Comparison of ENCODE assay signal across 9 cellular contexts in the genomic region with DNA sequence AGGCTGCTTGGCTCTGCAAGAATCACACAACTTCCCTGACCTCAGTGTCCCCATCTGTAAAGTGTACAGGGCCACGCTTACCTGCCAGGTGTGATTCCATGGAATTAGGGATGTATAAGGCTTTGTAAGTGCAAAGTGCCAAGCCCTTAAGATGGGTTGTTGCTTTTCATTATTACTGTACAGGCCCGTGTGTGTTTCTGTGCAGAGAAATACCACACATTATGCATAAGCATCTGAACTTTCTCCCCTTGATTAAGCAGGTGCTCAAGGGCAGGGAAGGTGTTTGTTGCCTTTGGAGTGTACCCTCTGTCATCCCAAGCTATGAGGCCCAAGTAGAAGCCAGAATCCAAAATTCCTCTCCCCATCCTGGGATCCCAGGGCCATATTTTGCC. TPM values are rescaled to one million over a fixed set of nuclear protein-coding genes. Genes with fewer than 3 reads are reported as not detected.
DNase-seq lines count a peak whose midpoint lies in the region; ATAC-seq and TF ChIP-seq lines count a peak whose summit lies in the region.
"Had no signal": no experiment of that assay in that cellular context is flagged by ENCODE, and none has a peak within 500 bp of the region (broad histone marks: within the 10 kb centered on the region; RNA-seq: fewer than 3 reads in every experiment).

No MANE protein-coding gene starts in this region.

- TF ChIP-seq CTCF in foreskin keratinocyte (conservative IDR thresholded peaks at IDR 0.05) (no peak), HFFc6 (IDR thresholded peaks at IDR 0.05) (no peak), progenitor cell of endocrine pancreas (IDR thresholded peaks at IDR 0.05; ENCODE audit: unreplicated experiment) (no peak)

- DNase-seq in foreskin keratinocyte = no peak
- no peak for DNase-seq in HFFc6
- DNase-seq in effector CD8-positive, alpha-beta T cell (lab: John Stamatoyannopoulos, UW) = no peak
- no peak for DNase-seq in stimulated activated CD4-positive, alpha-beta T cell treated with anti-CD3 and anti-CD28 coated beads, Interleukin-2, amount 100 ng/mL, for 24 hours
- DNase-seq in progenitor cell of endocrine pancreas (ENCODE audit: low spot score, unreplicated experiment) = no peak
- DNase-seq: DMS79 had no signal

- H3K9me3 Mint-ChIP-seq in HFFc6 = peaks cover 3% of the 10 kb centered on the region; the same call in 1 of the 2 replicates
- H3K9me3 Mint-ChIP-seq in progenitor cell of endocrine pancreas (ENCODE audit: low read depth) = peaks cover 6% of the 10 kb centered on the region

- H3K27me3 Mint-ChIP-seq in HFFc6 (ENCODE audit: insufficient read depth) (no peaks in the 10 kb centered on the region; the same call in 1 of the 2 replicates), progenitor cell of endocrine pancreas (peaks cover 24% of the 10 kb centered on the region)

- H3K36me3 Mint-ChIP-seq in HFFc6 (ENCODE audit: low read depth) = peaks cover 13% of the 10 kb centered on the region
- H3K36me3 Mint-ChIP-seq in progenitor cell of endocrine pancreas (ENCODE audit: insufficient read depth) = no peaks in the 10 kb centered on the region

- H3K4me3 Mint-ChIP-seq in HFFc6 = no peak overlapping the region
- H3K4me3 Mint-ChIP-seq in progenitor cell of endocrine pancreas (ENCODE audit: low read depth) = no peak overlapping the region

- peaks cover 24% of the 10 kb centered on the region for H3K4me1 ChIP-seq in foreskin keratinocyte

- peaks cover 59% of the 10 kb centered on the region for H3K4me1 Mint-ChIP-seq in HFFc6 (ENCODE audit: low read depth)
- H3K4me1 Mint-ChIP-seq in progenitor cell of endocrine pancreas (ENCODE audit: low read depth) = no peaks in the 10 kb centered on the region

- peak overlapping the region; percentile 50 for H3K27ac ChIP-seq in foreskin keratinocyte

- H3K27ac Mint-ChIP-seq in HFFc6 (no peak overlapping the region), progenitor cell of endocrine pancreas (no peak overlapping the region)

- H3K27me3 ChIP-seq in foreskin keratinocyte = no peaks in the 10 kb centered on the region

- ATAC-seq in GM18861 (IDR thresholded peaks at IDR 0.05; ENCODE audit: unreplicated experiment) = peak; percentile 29
- peak; percentile 31 for ATAC-seq in GM21423 (IDR thresholded peaks at IDR 0.05; ENCODE audit: unreplicated experiment)
- ATAC-seq in HG03196 (IDR thresholded peaks at IDR 0.05; ENCODE audit: unreplicated experiment) = peak; percentile 33
- no peak for ATAC-seq in foreskin keratinocyte

RNA-seq across cellular contexts. Expression of a gene that starts 13.6 kb away (rescaled TPM):
- total RNA-seq in foreskin keratinocyte (9.7 and 11.3 TPM in 2 replicates), progenitor cell of endocrine pancreas (0.09 TPM in 1 of 2 replicates, not detected in the other)
- polyA plus RNA-seq in foreskin keratinocyte = 3.3 and 3.6 TPM in 2 replicates
- 1 to 10 TPM; 4.9 to 8.4 (median 6.4) TPM for total RNA-seq in HFFc6 (2021; fragmentation: NEBNext Ultra II Directional; extraction: Animal tissue kit (Norgen Biotek cat#: 25700))
